1 cellular context compared by ENCODE assay signal in the genomic region with DNA sequence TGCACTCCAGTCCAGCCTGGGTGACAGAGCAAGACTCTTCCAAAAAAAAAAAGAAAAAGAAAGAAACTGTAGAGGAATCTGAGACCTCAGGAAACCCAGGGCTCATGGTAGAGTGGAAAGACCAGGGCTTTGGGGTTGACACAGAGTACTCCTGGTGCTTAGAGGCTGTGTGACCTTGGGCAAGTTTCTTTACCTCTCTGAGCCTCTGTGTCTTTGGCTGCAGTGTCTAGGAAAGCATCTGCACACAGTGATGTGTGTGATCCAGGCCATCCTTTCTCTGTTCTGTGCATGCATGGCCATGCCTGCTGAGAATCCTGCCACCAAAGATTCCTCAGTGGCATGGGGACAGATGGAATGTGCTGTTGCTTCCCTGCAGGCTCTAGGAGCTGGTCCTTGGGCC.
TF ChIP-seq lines count a peak whose summit lies in the region.

No MANE protein-coding gene starts in this region.

TF ChIP-seq in H1, 55 proteins besides CTCF, POLR2A, EP300 and RAD21:
- TF ChIP-seq EZH2 (IDR thresholded peaks at IDR 0.05; ENCODE audit: low read depth, low read length, severe bottlenecking) (no peak), ATF2 (IDR thresholded peaks at IDR 0.05; ENCODE audit: low read length) (no peak), CTBP2 (IDR thresholded peaks at IDR 0.05; ENCODE audit: borderline replicate concordance, insufficient read depth, insufficient read length, low read length) (no peak)
TF ChIP-seq in H1: peak in this region for 0.
